ENCODE assay signal across 8 cellular contexts in genomic region chr11:92211576-92212167, GRCh38. TPM values are rescaled to one million over a fixed set of nuclear protein-coding genes. Genes with fewer than 3 reads are reported as not detected.
A peak's percentile ranks its signal among the peaks of the same experiment; 100 is the strongest.
DNase-seq lines count a peak whose midpoint lies in the region; ATAC-seq, FAIRE-seq and TF ChIP-seq lines count a peak whose summit lies in the region.

No MANE protein-coding gene starts in this region.

- H3K4me1 ChIP-seq in A549 (no peaks in the 10 kb centered on the region), keratinocyte (ENCODE audit: control insufficient read depth, extremely low read depth, insufficient read depth, low read length) (no peaks in the 10 kb centered on the region), thyroid gland (no peaks in the 10 kb centered on the region)
- H3K4me1 ChIP-seq in effector memory CD4-positive, alpha-beta T cell (ENCODE audit: control insufficient read depth, insufficient read depth, low read length, poor library complexity, severe bottlenecking), result no peaks in the 10 kb centered on the region

- H3K9me1 ChIP-seq in keratinocyte (ENCODE audit: control insufficient read depth, extremely low read depth, insufficient read depth, low read length), result no peaks in the 10 kb centered on the region

- peak in 1 of 2 experiments; percentile 59 for DNase-seq in A549 (ENCODE audit: low read depth in 1 of 2, low spot score in 1 of 2)
- DNase-seq in HCEC 1CT, result peak; percentile 15
- DNase-seq in WTC11 (ENCODE audit: low spot score), result peak; percentile 52
- no peak for DNase-seq in keratinocyte (ENCODE audit: low read depth, low spot score)
- DNase-seq in thyroid gland, result no peak
- DNase-seq in effector memory CD4-positive, alpha-beta T cell, result no peak

- FAIRE-seq in A549 (lab: Jason Lieb, UNC) (no peak), keratinocyte (lab: Jason Lieb, UNC) (no peak)

- dilution Hi-C loops in keratinocyte (cut with MboI; ENCODE audit: extremely low pct_ligation_motif_present, low sequenced_read_pairs), result no loop called here

- ATAC-seq in A549, result peak; percentile 96
- ATAC-seq in WTC11, result peak; percentile 90
- no peak for ATAC-seq in HG03460 (IDR thresholded peaks at IDR 0.05; ENCODE audit: unreplicated experiment)
- ATAC-seq in GM21526 (IDR thresholded peaks at IDR 0.05; ENCODE audit: low FRiP score, unreplicated experiment), result no peak

- H2AFZ ChIP-seq in keratinocyte (ENCODE audit: control insufficient read depth, low read length), result no peak overlapping the region

- 57% methylated on average over 5 of the region's 5 CpGs for WGBS in A549 (ENCODE audit: missing lambda C conversion rate)
- 78 to 79% methylated on average over 5 of the region's 5 CpGs for WGBS in thyroid gland, 2 donors

- H3K9me3 ChIP-seq in A549 (no peaks in the 10 kb centered on the region), keratinocyte (ENCODE audit: control insufficient read depth, low read depth, low read length) (no peaks in the 10 kb centered on the region), thyroid gland (no peaks in the 10 kb centered on the region)
- no peaks in the 10 kb centered on the region for H3K9me3 ChIP-seq in effector memory CD4-positive, alpha-beta T cell (ENCODE audit: control insufficient read depth, low read length)

- TF ChIP-seq EP300 in A549 (IDR thresholded peaks at IDR 0.05), result no peak

- H4K20me1 ChIP-seq in keratinocyte (ENCODE audit: control insufficient read depth, extremely low read depth, insufficient read depth, low read length), result no peaks in the 10 kb centered on the region

- TF ChIP-seq CTCF in A549 (IDR thresholded peaks at IDR 0.05), result peak; percentile 43
- TF ChIP-seq CTCF in WTC11 (IDR thresholded peaks at IDR 0.05), result no peak
- TF ChIP-seq CTCF in keratinocyte (optimal IDR thresholded peaks at IDR 0.05 in 1 of 3, IDR thresholded peaks at IDR 0.05 in 1 of 3, conservative IDR thresholded peaks at IDR 0.05 in 1 of 3; ENCODE audit: extremely low read depth in 1 of 3, insufficient read depth in 2 of 3, low read length in 3 of 3), result peak; percentile 20 to 62 (median 53)
- no peak for TF ChIP-seq CTCF in thyroid gland (IDR thresholded peaks at IDR 0.05)

- no peaks in the 10 kb centered on the region for H3K36me3 ChIP-seq in keratinocyte (ENCODE audit: control insufficient read depth in 2 of 2, extremely low read depth in 1 of 2, insufficient read depth in 2 of 2, low read length in 2 of 2)
- no peaks in the 10 kb centered on the region for H3K36me3 ChIP-seq in thyroid gland
- no peaks in the 10 kb centered on the region for H3K36me3 ChIP-seq in effector memory CD4-positive, alpha-beta T cell (ENCODE audit: control insufficient read depth, insufficient read depth, low read length)

- TF ChIP-seq POLR2A in A549 (IDR thresholded peaks at IDR 0.05; ENCODE audit: low read length) (no peak), thyroid gland (IDR thresholded peaks at IDR 0.05) (no peak)

- POLR2A ChIA-PET in A549 (lab: Yijun Ruan, JAX) (no interaction called here), WTC11 (lab: Charles Lee) (no interaction called here)

- peaks cover 52% of the 10 kb centered on the region for H3K4me1 Mint-ChIP-seq in WTC11

- no peak overlapping the region for H3K4me2 ChIP-seq in A549
- H3K4me2 ChIP-seq in keratinocyte (ENCODE audit: control insufficient read depth, extremely low read depth, insufficient read depth, low read depth, low read length), result no peak overlapping the region

- no peaks in the 10 kb centered on the region for H3K9me3 Mint-ChIP-seq in WTC11

- no peak overlapping the region for H3K4me3 ChIP-seq in A549
- H3K4me3 ChIP-seq in keratinocyte (ENCODE audit: control insufficient read depth in 2 of 3, extremely low read depth in 1 of 3, insufficient read depth in 2 of 3, low read depth in 1 of 3, low read length in 3 of 3), result no peak overlapping the region
- H3K4me3 ChIP-seq in thyroid gland (replicated peaks in 1 of 3), result no peak overlapping the region
- H3K4me3 ChIP-seq in effector memory CD4-positive, alpha-beta T cell (ENCODE audit: insufficient read depth, low read depth, low read length, poor library complexity, severe bottlenecking), result no peak overlapping the region

- no peak overlapping the region for H3K4me3 Mint-ChIP-seq in WTC11

- intact Hi-C loops in thyroid gland (cut with DNase I), result no loop called here

- peak; percentile 60 to 62 for TF ChIP-seq RAD21 in A549 (conservative IDR thresholded peaks at IDR 0.05 in 1 of 2, IDR thresholded peaks at IDR 0.05 in 1 of 2)

- no peaks in the 10 kb centered on the region for H3K27me3 ChIP-seq in keratinocyte (ENCODE audit: control insufficient read depth, extremely low read depth, insufficient read depth, low read length)
- H3K27me3 ChIP-seq in thyroid gland, result no peaks in the 10 kb centered on the region
- no peaks in the 10 kb centered on the region for H3K27me3 ChIP-seq in effector memory CD4-positive, alpha-beta T cell (replicated peaks; ENCODE audit: control insufficient read depth, insufficient read depth, low read length, poor library complexity, severe bottlenecking)

- H3K79me2 ChIP-seq in keratinocyte (ENCODE audit: control insufficient read depth, insufficient read depth, low read length), result no peaks in the 10 kb centered on the region

- H3K27ac ChIP-seq in A549 (no peak overlapping the region), keratinocyte (ENCODE audit: control insufficient read depth, insufficient read depth, low read length) (no peak overlapping the region), thyroid gland (no peak overlapping the region)
- H3K27ac ChIP-seq in effector memory CD4-positive, alpha-beta T cell (ENCODE audit: insufficient read depth, low read length, poor library complexity, severe bottlenecking), result no peak overlapping the region

- no peak overlapping the region for H3K27ac Mint-ChIP-seq in WTC11

- H3K36me3 Mint-ChIP-seq in WTC11, result no peaks in the 10 kb centered on the region

- CTCF ChIA-PET in A549 (lab: Yijun Ruan, JAX) (interaction anchor here (0.7 to 0.8 kb wide), 2 partner anchors 11 to 28 kb away, joined by 3 read pairs; no protein-coding TSS in a partner anchor), WTC11 (lab: Charles Lee) (interaction anchor here (0.6 to 1.0 kb wide), 8 partner anchors 13 to 185 kb away, joined by 3 to 7 read pairs (median 4); partner anchors contain the start of gene FAT3)

- no peak overlapping the region for H3K9ac ChIP-seq in keratinocyte (ENCODE audit: control insufficient read depth, extremely low read depth, insufficient read depth, low read length)

- H3K27me3 Mint-ChIP-seq in WTC11 (ENCODE audit: low read depth), result no peaks in the 10 kb centered on the region

TF ChIP-seq in A549, 52 proteins besides CTCF, POLR2A, EP300 and RAD21:
- TF ChIP-seq SMC3 (IDR thresholded peaks at IDR 0.05) (peak; percentile 67), SREBF2 (IDR thresholded peaks at IDR 0.05) (no peak)

TF ChIP-seq in WTC11, 78 proteins besides CTCF, POLR2A, EP300 and RAD21 (continues in another document):
- TF ChIP-seq ZNF232 (CRISPR knock-in tag; IDR thresholded peaks at IDR 0.05), result no peak
- no peak for TF ChIP-seq ZNF671 (CRISPR knock-in tag; IDR thresholded peaks at IDR 0.05)
- TF ChIP-seq USF2 (CRISPR knock-in tag; IDR thresholded peaks at IDR 0.05), result no peak
- TF ChIP-seq MAX (CRISPR knock-in tag; IDR thresholded peaks at IDR 0.05), result no peak
- TF ChIP-seq CDX4 (CRISPR knock-in tag; IDR thresholded peaks at IDR 0.05; ENCODE audit: borderline replicate concordance), result no peak
- no peak for TF ChIP-seq IRF1 (CRISPR knock-in tag; IDR thresholded peaks at IDR 0.05)

RNA-seq across cellular contexts. Expression of gene FAT3, which starts 12.9 kb away (rescaled TPM):
- polyA plus RNA-seq in A549 (2011; rRNA removed), result 1.2 and 1.4 TPM in 2 replicates
- polyA plus RNA-seq in A549 (2012; cell fraction: cytosol; rRNA removed), result 0.20 and 0.44 TPM in 2 replicates
- polyA plus RNA-seq in A549 (2012; cell fraction: nucleus; rRNA removed), result 1.4 and 1.6 TPM in 2 replicates
- polyA plus RNA-seq in A549 (2017; fragmentation: RNase III; extraction: RNeasy Plus Mini Kit Qiagen cat#74134 plus additional on column Dnase treatment), result 0.49 to 0.61 TPM (median 0.50 TPM) in 3 replicates
- 8.7 and 10.3 TPM in 2 replicates for polyA minus RNA-seq in A549 (2011; rRNA and poly(A)+ RNA removed)
- 25.3 to 30.9 TPM (median 25.8 TPM) in 3 replicates for total RNA-seq in WTC11 (2021)
- polyA plus RNA-seq in keratinocyte, result 0.23 to 0.69 TPM (median 0.52 TPM) in 3 replicates
- polyA plus RNA-seq in keratinocyte (2011; ENCODE audit: low read depth), result not detected
- 0.64 and 0.92 TPM in 2 replicates for polyA plus RNA-seq in keratinocyte (2011; cell fraction: cytosol; rRNA removed)
- 0.74 and 1.2 TPM in 2 replicates for polyA plus RNA-seq in keratinocyte (2011; cell fraction: nucleus; rRNA removed)
- 0.76 TPM in 1 of 2 replicates, not detected in the other for polyA plus RNA-seq in keratinocyte (2012; ENCODE audit: low replicate concordance)
- 0.10 to 4.2 TPM (median 1.9 TPM) in 3 replicates for polyA minus RNA-seq in keratinocyte
- not detected for polyA minus RNA-seq in keratinocyte (2011; cell fraction: cytosol; rRNA and poly(A)+ RNA removed)
- polyA minus RNA-seq in keratinocyte (2011; cell fraction: nucleus; rRNA and poly(A)+ RNA removed), result 1.4 and 1.9 TPM in 2 replicates
- 1 to 10 TPM in 1 of 4 donors, under 1 TPM in 3; 0.11 to 2.0 (median 0.18) TPM for total RNA-seq in thyroid gland

Comparison
In these comparisons a context has a peak if more than half of its experiments do, and no peak if none do; other contexts are left out.
1. ATAC-seq: peak in A549 (2 of 2) and WTC11 (single experiment); none in HG03460 (single experiment) and GM21526 (single experiment).
2. DNase-seq: peak in HCEC 1CT (single experiment) and WTC11 (single experiment); none in keratinocyte (single experiment), thyroid gland (0 of 2) and effector memory CD4-positive, alpha-beta T cell (0 of 3).
3. CTCF ChIP-seq: peak in A549 (single experiment) and keratinocyte (3 of 3); none in WTC11 (single experiment) and thyroid gland (0 of 6).
4. Of the 8 proteins assayed by ChIP-seq in both WTC11 and A549: peak only in WTC11: none; only in A549: CTCF; in both: none; in neither: 7.